Comparison of ENCODE assay signal across 19 cellular contexts in genomic region chr7:28152594-28152993, GRCh38. TPM values are rescaled to one million over a fixed set of nuclear protein-coding genes. Genes with fewer than 3 reads are reported as not detected.
A peak's percentile ranks its signal among the peaks of the same experiment; 100 is the strongest.
DNase-seq lines count a peak whose midpoint lies in the region; ATAC-seq and TF ChIP-seq lines count a peak whose summit lies in the region.
"Had no signal": no experiment of that assay in that cellular context is flagged by ENCODE, and none has a peak within 500 bp of the region (broad histone marks: within the 10 kb centered on the region; RNA-seq: fewer than 3 reads in every experiment).

No MANE protein-coding gene starts in this region.

- H3K27me3 ChIP-seq in KMS-11 (ENCODE audit: insufficient read depth, low read depth) (no peaks in the 10 kb centered on the region), skeletal muscle satellite cell (ENCODE audit: control insufficient read depth, insufficient read depth, low read length) (no peaks in the 10 kb centered on the region)
- no peaks in the 10 kb centered on the region for H3K27me3 ChIP-seq in CD8-positive, alpha-beta T cell (ENCODE audit: insufficient read depth, low read length)
- H3K27me3 ChIP-seq: esophagus muscularis mucosa had no signal

- peaks cover 1% of the 10 kb centered on the region for H3K9me3 Mint-ChIP-seq in activated CD8-positive, alpha-beta T cell treated with anti-CD3 and anti-CD28 coated beads for 36 hours
- H3K9me3 Mint-ChIP-seq in activated CD8-positive, alpha-beta T cell treated with anti-CD3 and anti-CD28 coated beads, Interleukin-2, amount 10 ng/mL, durations not matched to agents 7 days and 5 days (ENCODE audit: insufficient read depth) = no peaks in the 10 kb centered on the region
- peaks cover 3% of the 10 kb centered on the region for H3K9me3 Mint-ChIP-seq in activated naive CD8-positive, alpha-beta T cell treated with anti-CD3 and anti-CD28 coated beads, Interleukin-2, amount 50 U/mL, for 24 hours
- no peaks in the 10 kb centered on the region for H3K9me3 Mint-ChIP-seq in naive thymus-derived CD8-positive, alpha-beta T cell
- H3K9me3 Mint-ChIP-seq in CD8-positive, alpha-beta T cell = no peaks in the 10 kb centered on the region
- H3K9me3 Mint-ChIP-seq: nephron progenitor cell had no signal

- H3K4me1 ChIP-seq in KMS-11 (ENCODE audit: low read depth, poor library complexity, severe bottlenecking) = peaks cover 93% of the 10 kb centered on the region
- H3K4me1 ChIP-seq in skeletal muscle satellite cell (ENCODE audit: control insufficient read depth, insufficient read depth, low read length) = peaks cover 48% of the 10 kb centered on the region
- H3K4me1 ChIP-seq in CD8-positive, alpha-beta T cell (ENCODE audit: insufficient read depth, low read length) = peaks cover 4% of the 10 kb centered on the region

- H3K9me3 ChIP-seq in skeletal muscle satellite cell (replicated peaks; ENCODE audit: low read length) = no peaks in the 10 kb centered on the region
- H3K9me3 ChIP-seq in CD8-positive, alpha-beta T cell (ENCODE audit: low read length) = no peaks in the 10 kb centered on the region
- H3K9me3 ChIP-seq: esophagus muscularis mucosa, lower lobe of right lung had no signal

- H3K4me3 Mint-ChIP-seq in activated CD8-positive, alpha-beta T cell treated with anti-CD3 and anti-CD28 coated beads for 36 hours = no peak overlapping the region
- H3K4me3 Mint-ChIP-seq in activated CD8-positive, alpha-beta T cell treated with anti-CD3 and anti-CD28 coated beads, Interleukin-2, amount 10 ng/mL, durations not matched to agents 7 days and 5 days = no peak overlapping the region
- no peak overlapping the region for H3K4me3 Mint-ChIP-seq in activated naive CD8-positive, alpha-beta T cell treated with anti-CD3 and anti-CD28 coated beads, Interleukin-2, amount 50 U/mL, for 24 hours
- peak overlapping the region in 1 of 10 donors; percentile 57 for H3K4me3 Mint-ChIP-seq in naive thymus-derived CD8-positive, alpha-beta T cell
- H3K4me3 Mint-ChIP-seq in CD8-positive, alpha-beta T cell = no peak overlapping the region
- H3K4me3 Mint-ChIP-seq: nephron progenitor cell had no signal

- H3K9ac ChIP-seq in KMS-11 = no peak overlapping the region
- no peak overlapping the region for H3K9ac ChIP-seq in skeletal muscle satellite cell (ENCODE audit: low read depth, low read length)

- peak overlapping the region; percentile 79 for H3K27ac Mint-ChIP-seq in activated CD8-positive, alpha-beta T cell treated with anti-CD3 and anti-CD28 coated beads for 36 hours
- H3K27ac Mint-ChIP-seq in activated CD8-positive, alpha-beta T cell treated with anti-CD3 and anti-CD28 coated beads, Interleukin-2, amount 10 ng/mL, durations not matched to agents 7 days and 5 days = no peak overlapping the region
- H3K27ac Mint-ChIP-seq in activated naive CD8-positive, alpha-beta T cell treated with anti-CD3 and anti-CD28 coated beads, Interleukin-2, amount 50 U/mL, for 24 hours = peak overlapping the region; percentile 86
- peak overlapping the region in 2 of 10 donors; percentile 75 to 76 for H3K27ac Mint-ChIP-seq in naive thymus-derived CD8-positive, alpha-beta T cell
- H3K27ac Mint-ChIP-seq in CD8-positive, alpha-beta T cell = no peak overlapping the region
- H3K27ac Mint-ChIP-seq: nephron progenitor cell had no signal

- H2AFZ ChIP-seq in KMS-11 (ENCODE audit: low read depth) = no peak overlapping the region

- H4K20me1 ChIP-seq in KMS-11 (ENCODE audit: insufficient read depth) = no peaks in the 10 kb centered on the region

- H3K36me3 Mint-ChIP-seq in activated CD8-positive, alpha-beta T cell treated with anti-CD3 and anti-CD28 coated beads for 36 hours (ENCODE audit: low read depth) = peaks cover 5% of the 10 kb centered on the region
- no peaks in the 10 kb centered on the region for H3K36me3 Mint-ChIP-seq in activated CD8-positive, alpha-beta T cell treated with anti-CD3 and anti-CD28 coated beads, Interleukin-2, amount 10 ng/mL, durations not matched to agents 7 days and 5 days (ENCODE audit: low read depth)
- peaks cover 15% of the 10 kb centered on the region for H3K36me3 Mint-ChIP-seq in activated naive CD8-positive, alpha-beta T cell treated with anti-CD3 and anti-CD28 coated beads, Interleukin-2, amount 50 U/mL, for 24 hours (ENCODE audit: low read depth)
- peaks cover 0 to 3% (median 3%) of the 10 kb centered on the region in 3 donors for H3K36me3 Mint-ChIP-seq in naive thymus-derived CD8-positive, alpha-beta T cell
- H3K36me3 Mint-ChIP-seq in CD8-positive, alpha-beta T cell = no peaks in the 10 kb centered on the region

- intact Hi-C loops in activated CD8-positive, alpha-beta T cell treated with anti-CD3 and anti-CD28 coated beads for 36 hours (cut with micrococcal nuclease) = loop anchor here (2.0 kb wide), 1 partner anchor 86 kb away; no protein-coding TSS in a partner anchor
- intact Hi-C loops in CD8-positive, alpha-beta T cell (cut with DNase I, micrococcal nuclease) = no loop called here

- CTCF ChIA-PET in activated CD8-positive, alpha-beta T cell treated with anti-CD3 and anti-CD28 coated beads for 36 hours (lab: Charles Lee) = interaction anchor here (1.0 kb wide), 2 partner anchors 27 to 55 kb away, joined by 4 read pairs; no protein-coding TSS in a partner anchor
- CTCF ChIA-PET in activated CD8-positive, alpha-beta T cell treated with anti-CD3 and anti-CD28 coated beads, Interleukin-2, amount 10 ng/mL, durations not matched to agents 7 days and 5 days (lab: Charles Lee) = interaction anchor here (1.3 kb wide), 1 partner anchor 59 kb away, joined by 3 read pairs; no protein-coding TSS in a partner anchor
- CTCF ChIA-PET in CD8-positive, alpha-beta T cell (lab: Charles Lee) = no interaction called here

- H3K36me3 ChIP-seq in KMS-11 (ENCODE audit: insufficient read depth) = no peaks in the 10 kb centered on the region
- no peaks in the 10 kb centered on the region for H3K36me3 ChIP-seq in skeletal muscle satellite cell (ENCODE audit: insufficient read depth, low read length)
- no peaks in the 10 kb centered on the region for H3K36me3 ChIP-seq in CD8-positive, alpha-beta T cell (ENCODE audit: insufficient read depth, low read length)
- H3K36me3 ChIP-seq: esophagus muscularis mucosa, lower lobe of right lung had no signal

- TF ChIP-seq CTCF in activated CD8-positive, alpha-beta T cell treated with anti-CD3 and anti-CD28 coated beads for 36 hours (IDR thresholded peaks at IDR 0.05) = no peak
- no peak for TF ChIP-seq CTCF in KMS-11 (conservative IDR thresholded peaks at IDR 0.05; ENCODE audit: low read depth, low read length)
- no peak for TF ChIP-seq CTCF in CD8-positive, alpha-beta T cell (IDR thresholded peaks at IDR 0.05)

- H3K27ac ChIP-seq in KMS-11 = peak overlapping the region; percentile 16; the same call in 1 of the 2 replicates
- no peak overlapping the region for H3K27ac ChIP-seq in CD8-positive, alpha-beta T cell (ENCODE audit: low read depth, low read length)
- H3K27ac ChIP-seq: coronary artery, esophagus muscularis mucosa, lower lobe of right lung had no signal

- peaks cover 13% of the 10 kb centered on the region; the same call in 1 of the 2 replicates for H3K79me2 ChIP-seq in KMS-11 (ENCODE audit: insufficient read depth, low read depth)

- DNase-seq in activated CD8-positive, alpha-beta T cell treated with anti-CD3 and anti-CD28 coated beads for 36 hours = no peak
- no peak for DNase-seq in activated CD8-positive, alpha-beta T cell treated with anti-CD3 and anti-CD28 coated beads, Interleukin-2, amount 10 ng/mL, durations not matched to agents 7 days and 5 days
- no peak for DNase-seq in activated naive CD8-positive, alpha-beta T cell treated with anti-CD3 and anti-CD28 coated beads, Interleukin-2, amount 50 U/mL, for 24 hours
- DNase-seq in naive thymus-derived CD8-positive, alpha-beta T cell = no peak
- DNase-seq in CD8-positive, alpha-beta T cell = no peak
- DNase-seq: ACHN; activated CD4-positive, alpha-beta T cell treated with anti-CD3 and anti-CD28 coated beads, Interleukin-2, amount 50 U/mL, for 1 hour; activated effector memory CD4-positive, alpha-beta T cell treated with Interleukin-2 at 50 U/mL for 16 hours; lower lobe of right lung; nephron progenitor cell; NK-92 treated with Interleukin-12 subunit alpha and Interleukin-12 subunit beta, amount 100 ng/mL, for 24 hours; SHP77 treated with DMSO at 0.1 percent for 48 hours; substantia nigra had no signal

- POLR2A ChIA-PET in activated CD8-positive, alpha-beta T cell treated with anti-CD3 and anti-CD28 coated beads for 36 hours (lab: Charles Lee) = interaction anchor here (0.8 kb wide), 1 partner anchor 287 kb away, joined by 3 read pairs; no protein-coding TSS in a partner anchor
- POLR2A ChIA-PET in activated CD8-positive, alpha-beta T cell treated with anti-CD3 and anti-CD28 coated beads, Interleukin-2, amount 10 ng/mL, durations not matched to agents 7 days and 5 days (lab: Charles Lee) = no interaction called here
- POLR2A ChIA-PET in naive thymus-derived CD8-positive, alpha-beta T cell (lab: Charles Lee) = no interaction called here
- POLR2A ChIA-PET in CD8-positive, alpha-beta T cell (lab: Charles Lee) = no interaction called here

- peak overlapping the region; percentile 82 for H3K4me2 ChIP-seq in KMS-11
- H3K4me2 ChIP-seq in skeletal muscle satellite cell (ENCODE audit: low read length) = peak overlapping the region; percentile 49

- no peaks in the 10 kb centered on the region for H3K27me3 Mint-ChIP-seq in activated CD8-positive, alpha-beta T cell treated with anti-CD3 and anti-CD28 coated beads for 36 hours
- H3K27me3 Mint-ChIP-seq in activated CD8-positive, alpha-beta T cell treated with anti-CD3 and anti-CD28 coated beads, Interleukin-2, amount 10 ng/mL, durations not matched to agents 7 days and 5 days (ENCODE audit: low read depth) = no peaks in the 10 kb centered on the region
- no peaks in the 10 kb centered on the region for H3K27me3 Mint-ChIP-seq in activated naive CD8-positive, alpha-beta T cell treated with anti-CD3 and anti-CD28 coated beads, Interleukin-2, amount 50 U/mL, for 24 hours
- peaks cover 0 to 1% (median 0%) of the 10 kb centered on the region in 5 donors for H3K27me3 Mint-ChIP-seq in naive thymus-derived CD8-positive, alpha-beta T cell
- no peaks in the 10 kb centered on the region for H3K27me3 Mint-ChIP-seq in CD8-positive, alpha-beta T cell (ENCODE audit: low read depth)

- no peak for ATAC-seq in activated CD8-positive, alpha-beta T cell treated with anti-CD3 and anti-CD28 coated beads for 36 hours
- ATAC-seq in activated CD8-positive, alpha-beta T cell treated with anti-CD3 and anti-CD28 coated beads, Interleukin-2, amount 10 ng/mL, durations not matched to agents 7 days and 5 days = no peak
- no peak for ATAC-seq in activated naive CD8-positive, alpha-beta T cell treated with anti-CD3 and anti-CD28 coated beads, Interleukin-2, amount 50 U/mL, for 24 hours
- ATAC-seq in naive thymus-derived CD8-positive, alpha-beta T cell = no peak
- no peak for ATAC-seq in CD8-positive, alpha-beta T cell
- no peak for ATAC-seq in HG03097 (IDR thresholded peaks at IDR 0.05; ENCODE audit: low FRiP score, unreplicated experiment)

- H3K4me1 Mint-ChIP-seq in activated CD8-positive, alpha-beta T cell treated with anti-CD3 and anti-CD28 coated beads for 36 hours (ENCODE audit: low read depth) = peaks cover 69% of the 10 kb centered on the region
- peaks cover 40% of the 10 kb centered on the region for H3K4me1 Mint-ChIP-seq in activated CD8-positive, alpha-beta T cell treated with anti-CD3 and anti-CD28 coated beads, Interleukin-2, amount 10 ng/mL, durations not matched to agents 7 days and 5 days (ENCODE audit: low read depth)
- H3K4me1 Mint-ChIP-seq in activated naive CD8-positive, alpha-beta T cell treated with anti-CD3 and anti-CD28 coated beads, Interleukin-2, amount 50 U/mL, for 24 hours = peaks cover 88% of the 10 kb centered on the region
- H3K4me1 Mint-ChIP-seq in naive thymus-derived CD8-positive, alpha-beta T cell = peaks cover 10 to 84% (median 37%) of the 10 kb centered on the region in 4 donors
- peaks cover 28% of the 10 kb centered on the region for H3K4me1 Mint-ChIP-seq in CD8-positive, alpha-beta T cell (ENCODE audit: low read depth)

- H3K4me3 ChIP-seq in KMS-11 (IDR thresholded peaks at IDR 0.05; ENCODE audit: insufficient read depth, low read depth, low read length) (no peak overlapping the region), skeletal muscle satellite cell (ENCODE audit: low read length) (no peak overlapping the region)
- no peak overlapping the region for H3K4me3 ChIP-seq in CD8-positive, alpha-beta T cell (ENCODE audit: low read depth, low read length)
- H3K4me3 ChIP-seq: coronary artery, esophagus muscularis mucosa, lower lobe of right lung had no signal

RNA-seq across cellular contexts. Expression of gene JAZF1, which starts 28.0 kb away (rescaled TPM):
- 1 to 10 TPM; 3.3 to 4.0 TPM for total RNA-seq in activated CD8-positive, alpha-beta T cell treated with anti-CD3 and anti-CD28 coated beads for 36 hours
- 1 to 10 TPM; 2.8 to 3.3 TPM for total RNA-seq in activated CD8-positive, alpha-beta T cell treated with anti-CD3 and anti-CD28 coated beads, Interleukin-2, amount 10 ng/mL, durations not matched to agents 7 days and 5 days
- 5.0 and 7.1 TPM in 2 replicates for total RNA-seq in skeletal muscle satellite cell (2012; rRNA removed)
- 1 to 10 TPM; 3.6 to 4.3 TPM for total RNA-seq in naive thymus-derived CD8-positive, alpha-beta T cell
- 1 to 10 TPM; 1.4 to 8.6 (median 2.1) TPM for polyA plus RNA-seq in naive thymus-derived CD8-positive, alpha-beta T cell
- 1 to 10 TPM; 6.0 to 6.1 TPM for total RNA-seq in CD8-positive, alpha-beta T cell
- total RNA-seq: G401 had no signal

Comparison
In these comparisons a context has a peak if more than half of its experiments do, and no peak if none do; other contexts are left out.
1. H3K27ac Mint-ChIP-seq: peak in activated CD8-positive, alpha-beta T cell treated with anti-CD3 and anti-CD28 coated beads for 36 hours (single experiment) and activated naive CD8-positive, alpha-beta T cell treated with anti-CD3 and anti-CD28 coated beads, Interleukin-2, amount 50 U/mL, for 24 hours (single experiment); none in activated CD8-positive, alpha-beta T cell treated with anti-CD3 and anti-CD28 coated beads, Interleukin-2, amount 10 ng/mL, durations not matched to agents 7 days and 5 days (single experiment) and CD8-positive, alpha-beta T cell (single experiment).